1 cellular context compared by ENCODE assay signal in the genomic region with DNA sequence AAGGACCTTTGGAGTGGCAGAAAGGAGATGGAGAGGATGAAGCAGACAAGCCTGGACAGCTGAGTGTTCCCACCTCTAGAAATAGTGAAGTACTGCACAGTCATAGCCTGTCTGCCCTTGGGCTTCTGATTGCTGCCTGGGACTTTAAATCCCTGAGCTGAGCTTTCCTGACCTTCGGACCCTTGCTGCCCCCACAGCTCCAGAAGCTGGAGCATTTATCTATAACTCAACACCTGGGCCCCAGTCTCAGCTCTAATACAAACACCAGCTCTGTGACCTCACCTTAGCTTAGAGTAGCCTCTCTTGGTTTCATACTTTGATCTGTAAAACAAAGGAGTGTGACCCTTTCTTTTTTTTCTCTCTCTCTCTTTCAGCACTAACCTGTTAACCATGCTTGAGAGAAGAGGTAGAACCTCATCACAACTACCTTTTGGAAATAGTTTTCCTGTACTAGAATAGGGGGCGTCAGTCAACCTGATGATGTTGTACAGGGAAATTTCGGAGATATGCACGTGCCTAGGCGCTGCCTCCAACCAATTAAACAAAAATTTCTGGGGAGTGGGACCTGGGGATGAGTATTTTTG.
TF ChIP-seq lines count a peak whose summit lies in the region.

No MANE protein-coding gene starts in this region.

TF ChIP-seq in HepG2, 621 proteins besides CTCF, POLR2A, EP300 and RAD21 (continued from another document and continues in another):
- TF ChIP-seq KDM2A (CRISPR knock-in tag; IDR thresholded peaks at IDR 0.05; ENCODE audit: borderline replicate concordance, low read depth) (peak; percentile 60), TBP (CRISPR knock-in tag; IDR thresholded peaks at IDR 0.05) (no peak), RXRA (CRISPR knock-in tag; IDR thresholded peaks at IDR 0.05) (peak; percentile 94; the same call in 1 of the 2 replicates), MIER2 (CRISPR knock-in tag; IDR thresholded peaks at IDR 0.05) (peak; percentile 78; the same call in 1 of the 2 replicates), NR2F2 (IDR thresholded peaks at IDR 0.05; ENCODE audit: borderline replicate concordance, low read depth) (peak; percentile 98), ATF7-NPFF (CRISPR knock-in tag; IDR thresholded peaks at IDR 0.05; ENCODE audit: low read depth) (0 out of 2 replicates have a peak, but pooled peaks have one; percentile 47), SIX4 (CRISPR knock-in tag; IDR thresholded peaks at IDR 0.05) (peak; percentile 87), ZNF382 (CRISPR knock-in tag; IDR thresholded peaks at IDR 0.05; ENCODE audit: borderline replicate concordance) (no peak), HCFC1 (IDR thresholded peaks at IDR 0.05; ENCODE audit: low read depth, low read length) (no peak), ZFX (CRISPR knock-in tag; IDR thresholded peaks at IDR 0.05; ENCODE audit: low read depth) (0 out of 2 replicates have a peak, but pooled peaks have one; percentile 30), BRCA1 (CRISPR knock-in tag; IDR thresholded peaks at IDR 0.05) (0 out of 2 replicates have a peak, but pooled peaks have one; percentile 17), KDM3A (CRISPR knock-in tag; IDR thresholded peaks at IDR 0.05; ENCODE audit: low read depth) (peak; percentile 80), GATAD2A (CRISPR knock-in tag; IDR thresholded peaks at IDR 0.05) (peak; percentile 98), FOXJ3 (CRISPR knock-in tag; IDR thresholded peaks at IDR 0.05; ENCODE audit: borderline replicate concordance) (peak; percentile 97), ZBTB3 (CRISPR knock-in tag; IDR thresholded peaks at IDR 0.05; ENCODE audit: borderline replicate concordance, low read depth) (no peak), SMYD3 (CRISPR knock-in tag; IDR thresholded peaks at IDR 0.05) (peak; percentile 88), TOE1 (CRISPR knock-in tag; IDR thresholded peaks at IDR 0.05) (peak; percentile 87; the same call in 1 of the 2 replicates), SMAD3 (CRISPR knock-in tag; IDR thresholded peaks at IDR 0.05) (peak; percentile 95), LCORL (IDR thresholded peaks at IDR 0.05) (no peak), LCORL (CRISPR knock-in tag; IDR thresholded peaks at IDR 0.05) (peak; percentile 88), ZNF557 (CRISPR knock-in tag; IDR thresholded peaks at IDR 0.05) (peak; percentile 81; the same call in 1 of the 2 replicates), DR1 (CRISPR knock-in tag; IDR thresholded peaks at IDR 0.05) (no peak), PHF5A (CRISPR knock-in tag; IDR thresholded peaks at IDR 0.05; ENCODE audit: low read depth, unreplicated experiment) (peak; percentile 80), ZNF878 (CRISPR knock-in tag; IDR thresholded peaks at IDR 0.05) (peak; percentile 79), PCBP1 (IDR thresholded peaks at IDR 0.05; ENCODE audit: borderline replicate concordance, low read depth, low read length) (no peak), ZNF782 (CRISPR knock-in tag; IDR thresholded peaks at IDR 0.05; ENCODE audit: borderline replicate concordance) (no peak), ZNF337 (CRISPR knock-in tag; IDR thresholded peaks at IDR 0.05; ENCODE audit: borderline replicate concordance, low read depth) (no peak), KDM6A (CRISPR knock-in tag; IDR thresholded peaks at IDR 0.05; ENCODE audit: low read depth) (peak; percentile 100), SIX1 (CRISPR knock-in tag; IDR thresholded peaks at IDR 0.05; ENCODE audit: borderline replicate concordance) (peak; percentile 77; the same call in 1 of the 2 replicates), TOPORS (CRISPR knock-in tag; IDR thresholded peaks at IDR 0.05) (peak; percentile 84), NFKBIZ (CRISPR knock-in tag; IDR thresholded peaks at IDR 0.05) (peak; percentile 86; the same call in 1 of the 2 replicates), NR2F1 (CRISPR knock-in tag; IDR thresholded peaks at IDR 0.05) (peak; percentile 90 to 92; a peak in 3 of 4 replicates), PHF20 (CRISPR knock-in tag; IDR thresholded peaks at IDR 0.05) (no peak), NCOA2 (CRISPR knock-in tag; IDR thresholded peaks at IDR 0.05) (peak; percentile 97), GABPA (IDR thresholded peaks at IDR 0.05; ENCODE audit: low read depth, low read length) (no peak), GABPA (CRISPR knock-in tag; IDR thresholded peaks at IDR 0.05; ENCODE audit: low read depth) (peak; percentile 20; the same call in 1 of the 2 replicates), NR2F6 (IDR thresholded peaks at IDR 0.05) (peak; percentile 98), NR2F6 (CRISPR knock-in tag; IDR thresholded peaks at IDR 0.05) (peak; percentile 97), ZNF510 (CRISPR knock-in tag; IDR thresholded peaks at IDR 0.05; ENCODE audit: low read depth) (no peak)
- TF ChIP-seq, protein P1, sequence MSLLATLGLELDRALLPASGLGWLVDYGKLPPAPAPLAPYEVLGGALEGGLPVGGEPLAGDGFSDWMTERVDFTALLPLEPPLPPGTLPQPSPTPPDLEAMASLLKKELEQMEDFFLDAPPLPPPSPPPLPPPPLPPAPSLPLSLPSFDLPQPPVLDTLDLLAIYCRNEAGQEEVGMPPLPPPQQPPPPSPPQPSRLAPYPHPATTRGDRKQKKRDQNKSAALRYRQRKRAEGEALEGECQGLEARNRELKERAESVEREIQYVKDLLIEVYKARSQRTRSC (CRISPR knock-in tag; IDR thresholded peaks at IDR 0.05; ENCODE audit: low read depth): no peak
- TF ChIP-seq, protein P2, sequence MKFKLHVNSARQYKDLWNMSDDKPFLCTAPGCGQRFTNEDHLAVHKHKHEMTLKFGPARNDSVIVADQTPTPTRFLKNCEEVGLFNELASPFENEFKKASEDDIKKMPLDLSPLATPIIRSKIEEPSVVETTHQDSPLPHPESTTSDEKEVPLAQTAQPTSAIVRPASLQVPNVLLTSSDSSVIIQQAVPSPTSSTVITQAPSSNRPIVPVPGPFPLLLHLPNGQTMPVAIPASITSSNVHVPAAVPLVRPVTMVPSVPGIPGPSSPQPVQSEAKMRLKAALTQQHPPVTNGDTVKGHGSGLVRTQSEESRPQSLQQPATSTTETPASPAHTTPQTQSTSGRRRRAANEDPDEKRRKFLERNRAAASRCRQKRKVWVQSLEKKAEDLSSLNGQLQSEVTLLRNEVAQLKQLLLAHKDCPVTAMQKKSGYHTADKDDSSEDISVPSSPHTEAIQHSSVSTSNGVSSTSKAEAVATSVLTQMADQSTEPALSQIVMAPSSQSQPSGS (CRISPR knock-in tag; IDR thresholded peaks at IDR 0.05): peak; percentile 97; the same call in 1 of the 2 replicates
- TF ChIP-seq, protein P3, sequence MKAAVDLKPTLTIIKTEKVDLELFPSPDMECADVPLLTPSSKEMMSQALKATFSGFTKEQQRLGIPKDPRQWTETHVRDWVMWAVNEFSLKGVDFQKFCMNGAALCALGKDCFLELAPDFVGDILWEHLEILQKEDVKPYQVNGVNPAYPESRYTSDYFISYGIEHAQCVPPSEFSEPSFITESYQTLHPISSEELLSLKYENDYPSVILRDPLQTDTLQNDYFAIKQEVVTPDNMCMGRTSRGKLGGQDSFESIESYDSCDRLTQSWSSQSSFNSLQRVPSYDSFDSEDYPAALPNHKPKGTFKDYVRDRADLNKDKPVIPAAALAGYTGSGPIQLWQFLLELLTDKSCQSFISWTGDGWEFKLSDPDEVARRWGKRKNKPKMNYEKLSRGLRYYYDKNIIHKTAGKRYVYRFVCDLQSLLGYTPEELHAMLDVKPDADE (CRISPR knock-in tag; IDR thresholded peaks at IDR 0.05): no peak
- TF ChIP-seq, protein P4, sequence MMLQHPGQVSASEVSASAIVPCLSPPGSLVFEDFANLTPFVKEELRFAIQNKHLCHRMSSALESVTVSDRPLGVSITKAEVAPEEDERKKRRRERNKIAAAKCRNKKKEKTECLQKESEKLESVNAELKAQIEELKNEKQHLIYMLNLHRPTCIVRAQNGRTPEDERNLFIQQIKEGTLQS (CRISPR knock-in tag; IDR thresholded peaks at IDR 0.05): peak; percentile 81
- TF ChIP-seq, protein P5, sequence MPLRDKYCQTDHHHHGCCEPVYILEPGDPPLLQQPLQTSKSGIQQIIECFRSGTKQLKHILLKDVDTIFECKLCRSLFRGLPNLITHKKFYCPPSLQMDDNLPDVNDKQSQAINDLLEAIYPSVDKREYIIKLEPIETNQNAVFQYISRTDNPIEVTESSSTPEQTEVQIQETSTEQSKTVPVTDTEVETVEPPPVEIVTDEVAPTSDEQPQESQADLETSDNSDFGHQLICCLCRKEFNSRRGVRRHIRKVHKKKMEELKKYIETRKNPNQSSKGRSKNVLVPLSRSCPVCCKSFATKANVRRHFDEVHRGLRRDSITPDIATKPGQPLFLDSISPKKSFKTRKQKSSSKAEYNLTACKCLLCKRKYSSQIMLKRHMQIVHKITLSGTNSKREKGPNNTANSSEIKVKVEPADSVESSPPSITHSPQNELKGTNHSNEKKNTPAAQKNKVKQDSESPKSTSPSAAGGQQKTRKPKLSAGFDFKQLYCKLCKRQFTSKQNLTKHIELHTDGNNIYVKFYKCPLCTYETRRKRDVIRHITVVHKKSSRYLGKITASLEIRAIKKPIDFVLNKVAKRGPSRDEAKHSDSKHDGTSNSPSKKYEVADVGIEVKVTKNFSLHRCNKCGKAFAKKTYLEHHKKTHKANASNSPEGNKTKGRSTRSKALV (CRISPR knock-in tag; IDR thresholded peaks at IDR 0.05): peak; percentile 43; the same call in 1 of the 2 replicates
- TF ChIP-seq, protein P6, sequence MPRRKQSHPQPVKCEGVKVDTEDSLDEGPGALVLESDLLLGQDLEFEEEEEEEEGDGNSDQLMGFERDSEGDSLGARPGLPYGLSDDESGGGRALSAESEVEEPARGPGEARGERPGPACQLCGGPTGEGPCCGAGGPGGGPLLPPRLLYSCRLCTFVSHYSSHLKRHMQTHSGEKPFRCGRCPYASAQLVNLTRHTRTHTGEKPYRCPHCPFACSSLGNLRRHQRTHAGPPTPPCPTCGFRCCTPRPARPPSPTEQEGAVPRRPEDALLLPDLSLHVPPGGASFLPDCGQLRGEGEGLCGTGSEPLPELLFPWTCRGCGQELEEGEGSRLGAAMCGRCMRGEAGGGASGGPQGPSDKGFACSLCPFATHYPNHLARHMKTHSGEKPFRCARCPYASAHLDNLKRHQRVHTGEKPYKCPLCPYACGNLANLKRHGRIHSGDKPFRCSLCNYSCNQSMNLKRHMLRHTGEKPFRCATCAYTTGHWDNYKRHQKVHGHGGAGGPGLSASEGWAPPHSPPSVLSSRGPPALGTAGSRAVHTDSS (CRISPR knock-in tag; conservative IDR thresholded peaks at IDR 0.05): no peak
- TF ChIP-seq, protein P7, sequence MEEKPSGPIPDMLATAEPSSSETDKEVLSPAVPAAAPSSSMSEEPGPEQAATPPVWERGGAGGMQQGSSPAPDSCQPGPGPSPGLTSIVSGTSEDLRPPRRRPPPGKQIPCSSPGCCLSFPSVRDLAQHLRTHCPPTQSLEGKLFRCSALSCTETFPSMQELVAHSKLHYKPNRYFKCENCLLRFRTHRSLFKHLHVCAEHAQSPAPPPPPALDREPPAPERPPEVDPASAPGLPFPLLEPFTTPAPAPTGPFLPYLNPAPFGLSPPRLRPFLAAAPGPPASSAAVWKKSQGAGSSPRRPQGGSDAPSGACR (CRISPR knock-in tag; IDR thresholded peaks at IDR 0.05): peak; percentile 84
- TF ChIP-seq, protein P8, sequence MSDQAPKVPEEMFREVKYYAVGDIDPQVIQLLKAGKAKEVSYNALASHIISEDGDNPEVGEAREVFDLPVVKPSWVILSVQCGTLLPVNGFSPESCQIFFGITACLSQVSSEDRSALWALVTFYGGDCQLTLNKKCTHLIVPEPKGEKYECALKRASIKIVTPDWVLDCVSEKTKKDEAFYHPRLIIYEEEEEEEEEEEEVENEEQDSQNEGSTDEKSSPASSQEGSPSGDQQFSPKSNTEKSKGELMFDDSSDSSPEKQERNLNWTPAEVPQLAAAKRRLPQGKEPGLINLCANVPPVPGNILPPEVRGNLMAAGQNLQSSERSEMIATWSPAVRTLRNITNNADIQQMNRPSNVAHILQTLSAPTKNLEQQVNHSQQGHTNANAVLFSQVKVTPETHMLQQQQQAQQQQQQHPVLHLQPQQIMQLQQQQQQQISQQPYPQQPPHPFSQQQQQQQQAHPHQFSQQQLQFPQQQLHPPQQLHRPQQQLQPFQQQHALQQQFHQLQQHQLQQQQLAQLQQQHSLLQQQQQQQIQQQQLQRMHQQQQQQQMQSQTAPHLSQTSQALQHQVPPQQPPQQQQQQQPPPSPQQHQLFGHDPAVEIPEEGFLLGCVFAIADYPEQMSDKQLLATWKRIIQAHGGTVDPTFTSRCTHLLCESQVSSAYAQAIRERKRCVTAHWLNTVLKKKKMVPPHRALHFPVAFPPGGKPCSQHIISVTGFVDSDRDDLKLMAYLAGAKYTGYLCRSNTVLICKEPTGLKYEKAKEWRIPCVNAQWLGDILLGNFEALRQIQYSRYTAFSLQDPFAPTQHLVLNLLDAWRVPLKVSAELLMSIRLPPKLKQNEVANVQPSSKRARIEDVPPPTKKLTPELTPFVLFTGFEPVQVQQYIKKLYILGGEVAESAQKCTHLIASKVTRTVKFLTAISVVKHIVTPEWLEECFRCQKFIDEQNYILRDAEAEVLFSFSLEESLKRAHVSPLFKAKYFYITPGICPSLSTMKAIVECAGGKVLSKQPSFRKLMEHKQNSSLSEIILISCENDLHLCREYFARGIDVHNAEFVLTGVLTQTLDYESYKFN (CRISPR knock-in tag; conservative IDR thresholded peaks at IDR 0.05): peak; percentile 99
- TF ChIP-seq, protein P9, sequence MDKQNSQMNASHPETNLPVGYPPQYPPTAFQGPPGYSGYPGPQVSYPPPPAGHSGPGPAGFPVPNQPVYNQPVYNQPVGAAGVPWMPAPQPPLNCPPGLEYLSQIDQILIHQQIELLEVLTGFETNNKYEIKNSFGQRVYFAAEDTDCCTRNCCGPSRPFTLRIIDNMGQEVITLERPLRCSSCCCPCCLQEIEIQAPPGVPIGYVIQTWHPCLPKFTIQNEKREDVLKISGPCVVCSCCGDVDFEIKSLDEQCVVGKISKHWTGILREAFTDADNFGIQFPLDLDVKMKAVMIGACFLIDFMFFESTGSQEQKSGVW (CRISPR knock-in tag; IDR thresholded peaks at IDR 0.05; ENCODE audit: borderline replicate concordance): no peak
- TF ChIP-seq, protein P10, sequence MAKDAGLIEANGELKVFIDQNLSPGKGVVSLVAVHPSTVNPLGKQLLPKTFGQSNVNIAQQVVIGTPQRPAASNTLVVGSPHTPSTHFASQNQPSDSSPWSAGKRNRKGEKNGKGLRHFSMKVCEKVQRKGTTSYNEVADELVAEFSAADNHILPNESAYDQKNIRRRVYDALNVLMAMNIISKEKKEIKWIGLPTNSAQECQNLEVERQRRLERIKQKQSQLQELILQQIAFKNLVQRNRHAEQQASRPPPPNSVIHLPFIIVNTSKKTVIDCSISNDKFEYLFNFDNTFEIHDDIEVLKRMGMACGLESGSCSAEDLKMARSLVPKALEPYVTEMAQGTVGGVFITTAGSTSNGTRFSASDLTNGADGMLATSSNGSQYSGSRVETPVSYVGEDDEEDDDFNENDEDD (CRISPR knock-in tag; IDR thresholded peaks at IDR 0.05; ENCODE audit: borderline replicate concordance): no peak
- TF ChIP-seq, protein P11, sequence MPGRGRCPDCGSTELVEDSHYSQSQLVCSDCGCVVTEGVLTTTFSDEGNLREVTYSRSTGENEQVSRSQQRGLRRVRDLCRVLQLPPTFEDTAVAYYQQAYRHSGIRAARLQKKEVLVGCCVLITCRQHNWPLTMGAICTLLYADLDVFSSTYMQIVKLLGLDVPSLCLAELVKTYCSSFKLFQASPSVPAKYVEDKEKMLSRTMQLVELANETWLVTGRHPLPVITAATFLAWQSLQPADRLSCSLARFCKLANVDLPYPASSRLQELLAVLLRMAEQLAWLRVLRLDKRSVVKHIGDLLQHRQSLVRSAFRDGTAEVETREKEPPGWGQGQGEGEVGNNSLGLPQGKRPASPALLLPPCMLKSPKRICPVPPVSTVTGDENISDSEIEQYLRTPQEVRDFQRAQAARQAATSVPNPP (CRISPR knock-in tag; IDR thresholded peaks at IDR 0.05): peak; percentile 58; the same call in 1 of the 2 replicates
